Comparison of ENCODE assay signal across 22 cellular contexts in genomic region chr15:64907991-64908390, GRCh38.
"Had no signal": no experiment of that assay in that cellular context is flagged by ENCODE, and none has a peak within 500 bp of the region (broad histone marks: within the 10 kb centered on the region; RNA-seq: fewer than 3 reads in every experiment).

No MANE protein-coding gene starts in this region.

- H3K36me3 Mint-ChIP-seq: naive B cell had no signal

- H3K4me1 ChIP-seq: colonic mucosa, gastrocnemius medialis had no signal

- DNase-seq: colonic mucosa; cortex of kidney; effector CD8-positive, alpha-beta T cell; effector memory CD8-positive, alpha-beta T cell; endodermal cell; foreskin fibroblast; foreskin melanocyte; gastrocnemius medialis; glutamatergic neuron; head of caudate nucleus; heart right ventricle; hippocampal formation; left cardiac atrium; left lung; left ventricle myocardium superior; lower lobe of right lung; mesenchymal stem cell; mucosa of descending colon; naive B cell had no signal

- H3K9me3 ChIP-seq: colonic mucosa, esophagus muscularis mucosa, gastrocnemius medialis, heart right ventricle, left lung, lower lobe of right lung, mucosa of descending colon had no signal

- H3K4me3 ChIP-seq: colonic mucosa, esophagus muscularis mucosa, gastrocnemius medialis, heart right ventricle, left lung, lower lobe of right lung, mucosa of descending colon had no signal

- H3K27ac Mint-ChIP-seq: dendritic cell treated with granulocyte-macrophage colony-stimulating factor and Interleukin-4, amounts not matched to agents 40 ng/mL and 50 ng/mL, for 4 days; effector memory CD8-positive, alpha-beta T cell; endodermal cell; mesothelial cell of epicardium had no signal

- H3K9me3 Mint-ChIP-seq: dendritic cell treated with granulocyte-macrophage colony-stimulating factor and Interleukin-4, amounts not matched to agents 40 ng/mL and 50 ng/mL, for 4 days; effector memory CD8-positive, alpha-beta T cell; naive B cell had no signal

- H3K4me3 Mint-ChIP-seq: dendritic cell treated with granulocyte-macrophage colony-stimulating factor and Interleukin-4, amounts not matched to agents 40 ng/mL and 50 ng/mL, for 4 days; effector memory CD8-positive, alpha-beta T cell; endodermal cell; mesothelial cell of epicardium; naive B cell had no signal

- H3K27me3 ChIP-seq: colonic mucosa, esophagus muscularis mucosa had no signal

- ATAC-seq: effector memory CD8-positive, alpha-beta T cell; gastrocnemius medialis; heart right ventricle; left cardiac atrium; left lung; left ventricle myocardium superior; lower lobe of right lung; mucosa of descending colon had no signal

- H3K27me3 Mint-ChIP-seq: effector memory CD8-positive, alpha-beta T cell had no signal

- H3K27ac ChIP-seq: colonic mucosa, esophagus muscularis mucosa, gastrocnemius medialis, heart right ventricle, left lung, lower lobe of right lung had no signal

- H3K36me3 ChIP-seq: colonic mucosa, esophagus muscularis mucosa, gastrocnemius medialis, heart right ventricle, left lung, lower lobe of right lung had no signal
